Comparison of ENCODE assay signal across 18 cellular contexts in genomic region chr3:106540743-106541142, GRCh38.
DNase-seq lines count a peak whose midpoint lies in the region; ATAC-seq and TF ChIP-seq lines count a peak whose summit lies in the region.
"Had no signal": no experiment of that assay in that cellular context is flagged by ENCODE, and none has a peak within 500 bp of the region (broad histone marks: within the 10 kb centered on the region; RNA-seq: fewer than 3 reads in every experiment).

No MANE protein-coding gene starts in this region.

- no peak overlapping the region for H2AK5ac ChIP-seq in H9 (ENCODE audit: insufficient read length, low read length)
- H2AK5ac ChIP-seq in neuronal stem cell (ENCODE audit: low read depth, low read length) = no peak overlapping the region

- H3K27me3 Mint-ChIP-seq in H9 (ENCODE audit: low read depth) = no peaks in the 10 kb centered on the region

- H3K18ac ChIP-seq in H9 (ENCODE audit: insufficient read length, low read depth, low read length) (no peak overlapping the region), neuronal stem cell (ENCODE audit: low read length) (no peak overlapping the region)

- no peak overlapping the region for H2BK20ac ChIP-seq in H9 (ENCODE audit: low read depth, low read length, poor library complexity, severe bottlenecking)

- no peaks in the 10 kb centered on the region for H3K23me2 ChIP-seq in H9 (ENCODE audit: insufficient read length, low read depth, low read length, poor library complexity, severe bottlenecking)

- H2BK15ac ChIP-seq in H9 (ENCODE audit: low read depth, low read length) (no peak overlapping the region), neuronal stem cell (ENCODE audit: low read length) (no peak overlapping the region)

- DNase-seq in DMS53 treated with DMSO at 0.1 percent for 48 hours (lab: John Stamatoyannopoulos, UW; ENCODE audit: unreplicated experiment) (peak; percentile 8), H9 (no peak), WERI-Rb-1 (no peak), neuronal stem cell (ENCODE audit: low spot score) (no peak), COR-L47 (lab: John Stamatoyannopoulos, UW) (no peak), cerebellum (ENCODE audit: low spot score) (no peak)
- DNase-seq: DND-41, GDM1, GOT3, NCI-H1105 treated with DMSO at 0.1 percent for 48 hours, NCI-H1694, NCI-H2081 treated with DMSO at 0.1 percent for 48 hours, NCI-H2227 treated with DMSO at 0.1 percent for 48 hours, NCI-H510A treated with DMSO at 0.1 percent for 48 hours, NCI-H774 had no signal

- no peak for ATAC-seq in GM21825 (IDR thresholded peaks at IDR 0.05; ENCODE audit: unreplicated experiment)
- ATAC-seq: K562 had no signal

- H2BK5ac ChIP-seq in H9 (ENCODE audit: insufficient read length, low read length) = no peak overlapping the region
- no peak overlapping the region for H2BK5ac ChIP-seq in neuronal stem cell (ENCODE audit: low read length)

- H3K4me2 ChIP-seq in H9 (ENCODE audit: insufficient read depth, insufficient read length, low read length) = no peak overlapping the region
- no peak overlapping the region for H3K4me2 ChIP-seq in neuronal stem cell (ENCODE audit: insufficient read depth, low read length, poor library complexity, severe bottlenecking)

- H3K27ac ChIP-seq in H9 (ENCODE audit: insufficient read length, low read depth, low read length) = no peak overlapping the region
- H3K27ac ChIP-seq in WERI-Rb-1 = no peak overlapping the region
- H3K27ac ChIP-seq in neuronal stem cell (replicated peaks; ENCODE audit: low read length) = peak overlapping the region; percentile 5
- H3K27ac ChIP-seq: C4-2B had no signal

- H3K79me2 ChIP-seq in H9 (ENCODE audit: insufficient read depth, low read length) = no peaks in the 10 kb centered on the region

- H3K56ac ChIP-seq in H9 (ENCODE audit: insufficient read length, low read depth, low read length) = no peak overlapping the region

- H2AFZ ChIP-seq in H9 (ENCODE audit: low read length) = no peak overlapping the region
- H2AFZ ChIP-seq in neuronal stem cell (ENCODE audit: low read length) = no peak overlapping the region

- no peaks in the 10 kb centered on the region for H3K36me3 ChIP-seq in WERI-Rb-1
- no peaks in the 10 kb centered on the region for H3K36me3 ChIP-seq in neuronal stem cell (replicated peaks in 1 of 2; ENCODE audit: control insufficient read depth in 2 of 2, insufficient read depth in 2 of 2, low read length in 2 of 2)

- H3K23ac ChIP-seq in H9 (ENCODE audit: insufficient read length, low read depth, low read length) (no peak overlapping the region), neuronal stem cell (ENCODE audit: low read depth, low read length, poor library complexity) (no peak overlapping the region)

- H3K79me1 ChIP-seq in H9 (ENCODE audit: insufficient read depth, low read depth, low read length, poor library complexity, severe bottlenecking) (no peaks in the 10 kb centered on the region), neuronal stem cell (ENCODE audit: low read depth, low read length) (no peaks in the 10 kb centered on the region)

- H3K4me1 Mint-ChIP-seq in H9 = peaks cover 14% of the 10 kb centered on the region in 2 experiments

- H4K8ac ChIP-seq in H9 (replicated peaks; ENCODE audit: insufficient read length, low read depth, low read length) (no peak overlapping the region), neuronal stem cell (ENCODE audit: low read depth, low read length) (no peak overlapping the region)

- no peak overlapping the region for H3K14ac ChIP-seq in H9 (ENCODE audit: insufficient read depth, low read length)
- no peak overlapping the region for H3K14ac ChIP-seq in neuronal stem cell (ENCODE audit: low read length)

- no peak overlapping the region for H3K4me3 ChIP-seq in WERI-Rb-1 (ENCODE audit: low read depth, low read length)
- H3K4me3 ChIP-seq in neuronal stem cell (ENCODE audit: low read length in 2 of 2) = no peak overlapping the region
- H3K4me3 ChIP-seq: K562 had no signal

- H2BK120ac ChIP-seq in H9 (ENCODE audit: low read depth, low read length, poor library complexity, severe bottlenecking) (no peak overlapping the region), neuronal stem cell (ENCODE audit: low read depth, low read length) (no peak overlapping the region)

- H3K27me3 ChIP-seq in H9 (ENCODE audit: insufficient read depth, low read length) = no peaks in the 10 kb centered on the region
- no peaks in the 10 kb centered on the region for H3K27me3 ChIP-seq in WERI-Rb-1 (ENCODE audit: insufficient read depth, low read depth, severe bottlenecking)
- H3K27me3 ChIP-seq in neuronal stem cell (ENCODE audit: control insufficient read depth in 3 of 3, insufficient read depth in 3 of 3, low read depth in 1 of 3, low read length in 3 of 3) = no peaks in the 10 kb centered on the region

- no peaks in the 10 kb centered on the region for H4K20me1 ChIP-seq in H9 (ENCODE audit: control insufficient read depth, insufficient read depth, insufficient read length)

- H3K9ac ChIP-seq in H9 (ENCODE audit: extremely low read depth, insufficient read length, low read length) (no peak overlapping the region), neuronal stem cell (ENCODE audit: low read depth, low read length, poor library complexity) (no peak overlapping the region)

- H4K91ac ChIP-seq in H9 (ENCODE audit: insufficient read length, low read depth, low read length) = no peak overlapping the region
- H4K91ac ChIP-seq in neuronal stem cell (ENCODE audit: low read depth, low read length, poor library complexity) = no peak overlapping the region

- H3K4me1 ChIP-seq in H9 (ENCODE audit: insufficient read depth, low read length) (no peaks in the 10 kb centered on the region), neuronal stem cell (ENCODE audit: control insufficient read depth in 2 of 2, insufficient read depth in 1 of 2, low read depth in 1 of 2, low read length in 2 of 2) (peaks cover 10 to 18% of the 10 kb centered on the region in 2 donors)

- peaks cover 13 to 30% of the 10 kb centered on the region in 2 experiments; a peak in 4 of 5 replicates for H3K9me3 Mint-ChIP-seq in H9

- H3K9me3 ChIP-seq in H9 (ENCODE audit: control insufficient read depth, low read depth, low read length) (peaks cover 9% of the 10 kb centered on the region), WERI-Rb-1 (ENCODE audit: severe bottlenecking) (peaks cover 4% of the 10 kb centered on the region), neuronal stem cell (replicated peaks in 1 of 2; ENCODE audit: control insufficient read depth in 2 of 2, insufficient read depth in 1 of 2, low read depth in 1 of 2, low read length in 2 of 2) (peaks cover 2 to 12% of the 10 kb centered on the region in 2 donors)

- H3K4ac ChIP-seq in H9 (ENCODE audit: low read depth, low read length) (no peak overlapping the region), neuronal stem cell (ENCODE audit: low read length) (no peak overlapping the region)

- peak overlapping the region in 1 of 3 experiments; percentile 10; a peak in 1 of 7 replicates for H3K27ac Mint-ChIP-seq in H9

- no CpG with 5 or more reads among the region's 3 CpGs for WGBS in H9 (ENCODE audit: extremely low coverage, insufficient read length, low lambda C conversion rate)
- WGBS in neuronal stem cell (ENCODE audit: extremely low coverage in 2 of 2, insufficient read length in 2 of 2, insufficient replicate concordance in 1 of 2), 2 donors = no CpG with 5 or more reads among the region's 3 CpGs

- H3K36me3 Mint-ChIP-seq in H9 (ENCODE audit: insufficient read depth in 1 of 3, low read depth in 3 of 3) = peaks cover 6 to 31% (median 15%) of the 10 kb centered on the region in 3 experiments; a peak in 6 of 7 replicates

- TF ChIP-seq CTCF in H9 (conservative IDR thresholded peaks at IDR 0.05) = peak; percentile 25; the same call in 1 of the 3 replicates
- TF ChIP-seq CTCF in WERI-Rb-1 (IDR thresholded peaks at IDR 0.05; ENCODE audit: low read depth, low read length) = peak; percentile 26; the same call in 1 of the 2 replicates

- no peak overlapping the region for H2BK12ac ChIP-seq in H9 (ENCODE audit: insufficient read length, low read depth, low read length)
- no peak overlapping the region for H2BK12ac ChIP-seq in neuronal stem cell (ENCODE audit: low read length)

- H4K5ac ChIP-seq in H9 (ENCODE audit: insufficient read length, low read depth, low read length) = no peak overlapping the region

- H3K4me3 Mint-ChIP-seq in H9 = no peak overlapping the region

- no peak overlapping the region for H3T11ph ChIP-seq in H9 (ENCODE audit: low read length)
